ENCODE assay signal across 12 cellular contexts in genomic region chr16:85686912-85687591, GRCh38. TPM values are rescaled to one million over a fixed set of nuclear protein-coding genes. Genes with fewer than 3 reads are reported as not detected.
A peak's percentile ranks its signal among the peaks of the same experiment; 100 is the strongest.
DNase-seq lines count a peak whose midpoint lies in the region; ATAC-seq and TF ChIP-seq lines count a peak whose summit lies in the region.
"Had no signal": no experiment of that assay in that cellular context is flagged by ENCODE, and none has a peak within 500 bp of the region (broad histone marks: within the 10 kb centered on the region; RNA-seq: fewer than 3 reads in every experiment).

No MANE protein-coding gene starts in this region.

- H3K27ac Mint-ChIP-seq in activated naive CD4-positive, alpha-beta T cell treated with anti-CD3 and anti-CD28 coated beads, Interleukin-2, amount 50 U/mL, for 24 hours: no peak overlapping the region
- H3K27ac Mint-ChIP-seq in stimulated activated naive CD8-positive, alpha-beta T cell treated with anti-CD3 and anti-CD28 coated beads, Interleukin-15, amount 100 ng/mL, for 72 hours: no peak overlapping the region

- H3K27ac ChIP-seq in PC-9: no peak overlapping the region
- H3K27ac ChIP-seq in colonic mucosa: no peak overlapping the region

- H3K9me3 Mint-ChIP-seq in activated naive CD4-positive, alpha-beta T cell treated with anti-CD3 and anti-CD28 coated beads, Interleukin-2, amount 50 U/mL, for 24 hours: no peaks in the 10 kb centered on the region
- no peaks in the 10 kb centered on the region for H3K9me3 Mint-ChIP-seq in stimulated activated naive CD8-positive, alpha-beta T cell treated with anti-CD3 and anti-CD28 coated beads, Interleukin-15, amount 100 ng/mL, for 72 hours

- DNase-seq in activated naive CD4-positive, alpha-beta T cell treated with Interleukin-2 at 50 U/mL for 16 hours: no peak
- DNase-seq in PC-9: no peak
- DNase-seq in colonic mucosa: peak; percentile 51
- peak in 1 of 2 donors; percentile 40 for DNase-seq in stimulated activated naive CD8-positive, alpha-beta T cell treated with anti-CD3 and anti-CD28 coated beads, Interleukin-15, amount 100 ng/mL, for 72 hours
- DNase-seq in NCI-H1092 (lab: John Stamatoyannopoulos, UW): no peak
- no peak for DNase-seq in NCI-H2081 treated with DMSO at 0.1 percent for 48 hours (lab: John Stamatoyannopoulos, UW)
- DNase-seq in GM03348 (ENCODE audit: low spot score): no peak
- DNase-seq: cerebellar nuclear complex, hypothalamus, NCI-H1930, occipital lobe had no signal

- peaks cover 2% of the 10 kb centered on the region for H3K36me3 Mint-ChIP-seq in activated naive CD4-positive, alpha-beta T cell treated with anti-CD3 and anti-CD28 coated beads, Interleukin-2, amount 50 U/mL, for 24 hours

- H3K27me3 ChIP-seq in PC-9 (ENCODE audit: insufficient read depth, low read depth) (no peaks in the 10 kb centered on the region), colonic mucosa (no peaks in the 10 kb centered on the region)

- H3K4me3 Mint-ChIP-seq in activated naive CD4-positive, alpha-beta T cell treated with anti-CD3 and anti-CD28 coated beads, Interleukin-2, amount 50 U/mL, for 24 hours: peak overlapping the region; percentile 87
- peak overlapping the region; percentile 90 to 92 for H3K4me3 Mint-ChIP-seq in stimulated activated naive CD8-positive, alpha-beta T cell treated with anti-CD3 and anti-CD28 coated beads, Interleukin-15, amount 100 ng/mL, for 72 hours

- H3K79me2 ChIP-seq in PC-9 (ENCODE audit: low read depth): peaks cover 14% of the 10 kb centered on the region

- H3K9me3 ChIP-seq in PC-9 (ENCODE audit: insufficient read depth, low read depth) (no peaks in the 10 kb centered on the region), colonic mucosa (no peaks in the 10 kb centered on the region)

- H3F3A ChIP-seq in PC-9 (ENCODE audit: insufficient read depth, low read depth): peaks cover 3% of the 10 kb centered on the region

- H3K36me3 ChIP-seq in PC-9 (ENCODE audit: low read depth) (no peaks in the 10 kb centered on the region), colonic mucosa (no peaks in the 10 kb centered on the region)

- no peaks in the 10 kb centered on the region for H3K9me2 ChIP-seq in PC-9 (ENCODE audit: insufficient read depth)

- peak overlapping the region; percentile 93; the same call in 1 of the 2 replicates for H3K4me2 ChIP-seq in PC-9

- H3K4me1 ChIP-seq in PC-9 (replicated peaks; ENCODE audit: insufficient read depth) (0 out of 2 replicates have a peak, but pooled peaks cover 5% of the 10 kb centered on the region), colonic mucosa (no peaks in the 10 kb centered on the region)

- BruUV-seq in PC-9 (replicated peaks; lab: Mats Ljungman, UMichigan): no TSS peak

- H2AFZ ChIP-seq in PC-9: no peak overlapping the region

- peaks cover 2% of the 10 kb centered on the region for H3K27me3 Mint-ChIP-seq in activated naive CD4-positive, alpha-beta T cell treated with anti-CD3 and anti-CD28 coated beads, Interleukin-2, amount 50 U/mL, for 24 hours
- peaks cover 15% of the 10 kb centered on the region for H3K27me3 Mint-ChIP-seq in stimulated activated naive CD8-positive, alpha-beta T cell treated with anti-CD3 and anti-CD28 coated beads, Interleukin-15, amount 100 ng/mL, for 72 hours

- CTCF ChIA-PET in PC-9 (lab: Charles Lee): no interaction called here

- peak; percentile 33 for ATAC-seq in stimulated activated naive CD8-positive, alpha-beta T cell treated with anti-CD3 and anti-CD28 coated beads, Interleukin-15, amount 100 ng/mL, for 72 hours

- intact Hi-C loops in PC-9 (cut with micrococcal nuclease; ENCODE audit: unreplicated experiment) (no loop called here), colonic mucosa (cut with DNase I) (no loop called here)

- peaks cover 6% of the 10 kb centered on the region for H3K4me1 Mint-ChIP-seq in activated naive CD4-positive, alpha-beta T cell treated with anti-CD3 and anti-CD28 coated beads, Interleukin-2, amount 50 U/mL, for 24 hours
- peaks cover 32% of the 10 kb centered on the region for H3K4me1 Mint-ChIP-seq in stimulated activated naive CD8-positive, alpha-beta T cell treated with anti-CD3 and anti-CD28 coated beads, Interleukin-15, amount 100 ng/mL, for 72 hours

- no peak for TF ChIP-seq CTCF in PC-9 (conservative IDR thresholded peaks at IDR 0.05)
- no peak for TF ChIP-seq CTCF in colonic mucosa (IDR thresholded peaks at IDR 0.05)

- POLR2A ChIA-PET in PC-9 (lab: Charles Lee; ENCODE audit: unreplicated experiment): no interaction called here

- H3K4me3 ChIP-seq in PC-9 (no peak overlapping the region), colonic mucosa (no peak overlapping the region)

- H3K9ac ChIP-seq in colonic mucosa (ENCODE audit: low read depth in 2 of 2, low read length in 2 of 2): no peak overlapping the region

- no peaks in the 10 kb centered on the region for H4K20me1 ChIP-seq in PC-9 (ENCODE audit: insufficient read depth)

RNA-seq across cellular contexts. Expression of gene GINS2, which starts 1.7 kb away (rescaled TPM):
- total RNA-seq in PC-9 (2021): 18.4 and 20.2 TPM in 2 replicates
- total RNA-seq in colonic mucosa: 10 to 100 TPM in 1 of 2 donors, 1 to 10 TPM in 1; 6.1 to 39.9 TPM
